ENCODE assay signal across 1 cellular context in the genomic region with DNA sequence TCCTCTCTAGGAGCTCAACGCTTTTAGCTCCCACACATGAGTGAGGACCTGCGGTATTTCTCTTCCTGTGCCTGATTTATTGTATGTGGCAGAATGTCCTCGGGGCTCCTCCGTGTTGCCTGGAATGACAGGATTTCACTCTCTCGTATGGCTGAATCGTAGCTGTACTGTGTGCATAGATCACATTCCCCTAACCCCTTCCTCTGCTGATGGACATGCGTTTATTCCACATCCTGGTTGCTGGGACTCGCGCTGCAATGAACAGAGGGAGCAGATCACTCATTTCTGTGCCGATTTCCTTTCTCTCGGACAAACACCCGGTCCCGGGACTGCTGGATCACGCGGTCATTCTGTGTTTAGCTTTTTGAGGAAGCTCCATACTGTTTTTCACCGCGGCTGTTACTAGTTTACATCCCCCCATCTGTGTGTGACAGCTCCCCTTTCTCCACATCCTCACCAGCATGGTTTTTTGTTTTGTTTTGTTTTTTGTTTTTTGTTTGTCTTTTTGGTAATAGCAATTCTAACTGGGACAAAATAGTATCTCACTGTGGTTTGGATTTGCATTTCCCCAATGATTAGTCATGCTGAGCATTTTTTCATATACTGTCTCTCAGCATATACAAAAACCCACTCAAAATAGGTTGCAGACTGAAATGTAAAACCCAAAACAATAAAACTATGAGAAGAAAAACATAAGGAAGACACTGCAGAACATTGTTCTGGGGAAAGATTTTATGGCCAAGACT.
TF ChIP-seq lines count a peak whose summit lies in the region.

No MANE protein-coding gene starts in this region.

TF ChIP-seq in HEK293, 187 proteins besides CTCF, POLR2A, EP300 and RAD21 (continued from another document):
- TF ChIP-seq, protein P1, sequence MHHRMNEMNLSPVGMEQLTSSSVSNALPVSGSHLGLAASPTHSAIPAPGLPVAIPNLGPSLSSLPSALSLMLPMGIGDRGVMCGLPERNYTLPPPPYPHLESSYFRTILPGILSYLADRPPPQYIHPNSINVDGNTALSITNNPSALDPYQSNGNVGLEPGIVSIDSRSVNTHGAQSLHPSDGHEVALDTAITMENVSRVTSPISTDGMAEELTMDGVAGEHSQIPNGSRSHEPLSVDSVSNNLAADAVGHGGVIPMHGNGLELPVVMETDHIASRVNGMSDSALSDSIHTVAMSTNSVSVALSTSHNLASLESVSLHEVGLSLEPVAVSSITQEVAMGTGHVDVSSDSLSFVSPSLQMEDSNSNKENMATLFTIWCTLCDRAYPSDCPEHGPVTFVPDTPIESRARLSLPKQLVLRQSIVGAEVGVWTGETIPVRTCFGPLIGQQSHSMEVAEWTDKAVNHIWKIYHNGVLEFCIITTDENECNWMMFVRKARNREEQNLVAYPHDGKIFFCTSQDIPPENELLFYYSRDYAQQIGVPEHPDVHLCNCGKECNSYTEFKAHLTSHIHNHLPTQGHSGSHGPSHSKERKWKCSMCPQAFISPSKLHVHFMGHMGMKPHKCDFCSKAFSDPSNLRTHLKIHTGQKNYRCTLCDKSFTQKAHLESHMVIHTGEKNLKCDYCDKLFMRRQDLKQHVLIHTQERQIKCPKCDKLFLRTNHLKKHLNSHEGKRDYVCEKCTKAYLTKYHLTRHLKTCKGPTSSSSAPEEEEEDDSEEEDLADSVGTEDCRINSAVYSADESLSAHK (tag by site-specific recombination; IDR thresholded peaks at IDR 0.05) = no peak
- TF ChIP-seq ZBTB17 (tag by site-specific recombination; IDR thresholded peaks at IDR 0.05) (peak; percentile 99), EGR2 (tag by site-specific recombination; IDR thresholded peaks at IDR 0.05; ENCODE audit: low read depth) (peak; percentile 18; the same call in 1 of the 2 replicates), ZNF677 (tag by site-specific recombination; IDR thresholded peaks at IDR 0.05) (no peak), PRDM6 (tag by site-specific recombination; IDR thresholded peaks at IDR 0.05) (peak; percentile 52; the same call in 1 of the 2 replicates), ZNF169 (tag by site-specific recombination; IDR thresholded peaks at IDR 0.05) (no peak), ZNF335 (tag by site-specific recombination; conservative IDR thresholded peaks at IDR 0.05) (peak; percentile 87), ZNF571 (tag by site-specific recombination; IDR thresholded peaks at IDR 0.05) (no peak), KLF1 (tag by site-specific recombination; IDR thresholded peaks at IDR 0.05) (no peak), ZNF341 (tag by site-specific recombination; IDR thresholded peaks at IDR 0.05; ENCODE audit: low read depth) (peak; percentile 47), ZNF664 (tag by site-specific recombination; IDR thresholded peaks at IDR 0.05) (peak; percentile 95), ZBTB44 (tag by site-specific recombination; IDR thresholded peaks at IDR 0.05) (no peak), MEIS1 (CRISPR knock-in tag; IDR thresholded peaks at IDR 0.05; ENCODE audit: borderline replicate concordance) (0 out of 2 replicates have a peak, but pooled peaks have one; percentile 42), ZFP3 (tag by site-specific recombination; IDR thresholded peaks at IDR 0.05; ENCODE audit: low read depth) (no peak), ZIC2 (tag by site-specific recombination; IDR thresholded peaks at IDR 0.05) (no peak), ZBTB20 (tag by site-specific recombination; IDR thresholded peaks at IDR 0.05) (0 out of 2 replicates have a peak, but pooled peaks have one; percentile 29), ZNF510 (tag by site-specific recombination; IDR thresholded peaks at IDR 0.05; ENCODE audit: insufficient replicate concordance) (no peak), ZNF785 (tag by site-specific recombination; IDR thresholded peaks at IDR 0.05) (no peak), GLIS1 (tag by site-specific recombination; IDR thresholded peaks at IDR 0.05) (no peak)
- TF ChIP-seq, protein P2, sequence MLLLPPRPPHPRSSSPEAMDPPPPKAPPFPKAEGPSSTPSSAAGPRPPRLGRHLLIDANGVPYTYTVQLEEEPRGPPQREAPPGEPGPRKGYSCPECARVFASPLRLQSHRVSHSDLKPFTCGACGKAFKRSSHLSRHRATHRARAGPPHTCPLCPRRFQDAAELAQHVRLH (tag by site-specific recombination; IDR thresholded peaks at IDR 0.05) = no peak
TF ChIP-seq in HEK293: peak in this region for 9.
